Comparison of ENCODE assay signal across 15 cellular contexts in genomic region chr3:183583331-183584245, GRCh38. TPM values are rescaled to one million over a fixed set of nuclear protein-coding genes. Genes with fewer than 3 reads are reported as not detected.
DNase-seq lines count a peak whose midpoint lies in the region; ATAC-seq, FAIRE-seq and TF ChIP-seq lines count a peak whose summit lies in the region.
"Had no signal": no experiment of that assay in that cellular context is flagged by ENCODE, and none has a peak within 500 bp of the region (broad histone marks: within the 10 kb centered on the region; RNA-seq: fewer than 3 reads in every experiment).

No MANE protein-coding gene starts in this region.

- no peak for TF ChIP-seq POLR2A in HepG2 (IDR thresholded peaks at IDR 0.05; ENCODE audit: insufficient read depth in 1 of 2, low read depth in 2 of 2, low read length in 2 of 2)
- TF ChIP-seq POLR2A in gastrocnemius medialis (IDR thresholded peaks at IDR 0.05), result no peak

- peak overlapping the region; percentile 46; the same call in 1 of the 2 replicates for H3K4me2 ChIP-seq in HepG2 (ENCODE audit: low read depth, low read length)

- POLR2A ChIA-PET in CD8-positive, alpha-beta T cell (lab: Charles Lee), result interaction anchor here (0.7 to 1.2 kb wide), 2 partner anchors 22 to 53 kb away, joined by 3 read pairs; no protein-coding TSS in a partner anchor
- POLR2A ChIA-PET in WTC11 (lab: Charles Lee), result interaction anchor here (0.6 kb wide), 1 partner anchor 11 kb away, joined by 4 read pairs; no protein-coding TSS in a partner anchor
- POLR2A ChIA-PET in HepG2 (lab: Yijun Ruan, JAX), result no interaction called here

- in situ Hi-C loops in HepG2 (cut with HindIII; ENCODE audit: extremely low pct_ligation_motif_present, low pct_unique_long_range_greater_than_20kb) (no loop called here), gastrocnemius medialis (cut with MboI; ENCODE audit: low sequenced_read_pairs in 4 of 4) (no loop called here)

- H3K27me3 Mint-ChIP-seq in CD8-positive, alpha-beta T cell (ENCODE audit: low read depth), result no peaks in the 10 kb centered on the region
- no peaks in the 10 kb centered on the region for H3K27me3 Mint-ChIP-seq in WTC11 (ENCODE audit: low read depth)
- H3K27me3 Mint-ChIP-seq: activated CD4-positive, alpha-beta T cell treated with anti-CD3 and anti-CD28 coated beads for 36 hours; B cell had no signal

- no TSS peak for BruUV-seq in HepG2 (replicated peaks; lab: Mats Ljungman, UMichigan)

- H3K79me2 ChIP-seq in HepG2 (ENCODE audit: insufficient read depth, low read length), result no peaks in the 10 kb centered on the region

- no peak for FAIRE-seq in HepG2 (lab: Jason Lieb, UNC)

- no peaks in the 10 kb centered on the region for H3K9me3 ChIP-seq in CD8-positive, alpha-beta T cell (ENCODE audit: low read length)
- H3K9me3 ChIP-seq in HepG2 (ENCODE audit: low read length), result no peaks in the 10 kb centered on the region
- no peaks in the 10 kb centered on the region for H3K9me3 ChIP-seq in gastrocnemius medialis
- no peaks in the 10 kb centered on the region; the same call in 1 of the 2 replicates for H3K9me3 ChIP-seq in MG63

- H2AFZ ChIP-seq in HepG2 (ENCODE audit: low read length), result no peak overlapping the region

- WGBS in HepG2 (ENCODE audit: low lambda C conversion rate), result 29% methylated on average over 5 of the region's 5 CpGs

- no peak overlapping the region for H3K4me3 ChIP-seq in CD8-positive, alpha-beta T cell (ENCODE audit: low read depth, low read length)
- H3K4me3 ChIP-seq in HepG2 (replicated peaks in 1 of 3; ENCODE audit: insufficient read depth in 1 of 3, low read depth in 2 of 3, low read length in 3 of 3), result no peak overlapping the region; a peak in 1 of 6 replicates
- H3K4me3 ChIP-seq in gastrocnemius medialis, result no peak overlapping the region
- no peak overlapping the region for H3K4me3 ChIP-seq in MG63
- H3K4me3 ChIP-seq: SK-N-MC had no signal

- no peak for TF ChIP-seq RAD21 in HepG2 (CRISPR knock-in tag; IDR thresholded peaks at IDR 0.05)

- H4K20me1 ChIP-seq in HepG2 (ENCODE audit: insufficient read depth, low read length), result no peaks in the 10 kb centered on the region

- no peaks in the 10 kb centered on the region for H3K36me3 Mint-ChIP-seq in CD8-positive, alpha-beta T cell
- no peaks in the 10 kb centered on the region for H3K36me3 Mint-ChIP-seq in WTC11

- no peak overlapping the region for H3K9ac ChIP-seq in HepG2 (ENCODE audit: insufficient read depth, low read depth, low read length)

- peak overlapping the region; percentile 47 for H3K27ac Mint-ChIP-seq in CD8-positive, alpha-beta T cell
- H3K27ac Mint-ChIP-seq in WTC11, result no peak overlapping the region
- H3K27ac Mint-ChIP-seq: activated CD4-positive, alpha-beta T cell treated with anti-CD3 and anti-CD28 coated beads for 36 hours had no signal

- H3K36me3 ChIP-seq in CD8-positive, alpha-beta T cell (ENCODE audit: insufficient read depth, low read length), result no peaks in the 10 kb centered on the region
- no peaks in the 10 kb centered on the region for H3K36me3 ChIP-seq in HepG2 (replicated peaks in 1 of 2; ENCODE audit: control insufficient read depth in 1 of 2, insufficient read depth in 2 of 2, low read length in 2 of 2)
- no peaks in the 10 kb centered on the region for H3K36me3 ChIP-seq in gastrocnemius medialis
- H3K36me3 ChIP-seq in MG63, result no peaks in the 10 kb centered on the region

- TF ChIP-seq EP300 in HepG2 (IDR thresholded peaks at IDR 0.05; ENCODE audit: low read depth in 2 of 2, low read length in 2 of 2), result no peak
- TF ChIP-seq EP300 in HepG2 (CRISPR knock-in tag; IDR thresholded peaks at IDR 0.05; ENCODE audit: borderline replicate concordance), result no peak

- DNase-seq in CD8-positive, alpha-beta T cell, result no peak
- DNase-seq in WTC11 (ENCODE audit: low spot score) (no peak), HepG2 (ENCODE audit: low spot score) (no peak), gastrocnemius medialis (no peak), 8988T (no peak), HK-2 (ENCODE audit: unreplicated experiment) (no peak), MG63 (no peak), HT-29 (ENCODE audit: low spot score) (no peak)
- DNase-seq: activated CD4-positive, alpha-beta T cell treated with anti-CD3 and anti-CD28 coated beads for 36 hours; activated effector memory CD4-positive, alpha-beta T cell treated with Interleukin-2 at 50 U/mL for 16 hours; cerebellar nuclear complex; NCI-H774 had no signal

- no peak overlapping the region for H3K27ac ChIP-seq in CD8-positive, alpha-beta T cell (ENCODE audit: low read depth, low read length)
- H3K27ac ChIP-seq in HepG2 (ENCODE audit: extremely low read length, insufficient read depth, low read length) (no peak overlapping the region), gastrocnemius medialis (peak overlapping the region; percentile 70 to 74 (median 74))
- H3K27ac ChIP-seq: SK-N-MC had no signal

- peaks cover 25% of the 10 kb centered on the region for H3K4me1 ChIP-seq in CD8-positive, alpha-beta T cell (ENCODE audit: insufficient read depth, low read length)
- H3K4me1 ChIP-seq in HepG2 (ENCODE audit: insufficient read depth, low read length), result peaks cover 27% of the 10 kb centered on the region
- H3K4me1 ChIP-seq in gastrocnemius medialis, result peaks cover 54 to 55% of the 10 kb centered on the region in 2 donors

- H3K4me3 Mint-ChIP-seq in CD8-positive, alpha-beta T cell, result no peak overlapping the region
- no peak overlapping the region for H3K4me3 Mint-ChIP-seq in WTC11
- H3K4me3 Mint-ChIP-seq: activated CD4-positive, alpha-beta T cell treated with anti-CD3 and anti-CD28 coated beads for 36 hours; B cell had no signal

- CTCF ChIA-PET in CD8-positive, alpha-beta T cell (lab: Charles Lee), result no interaction called here
- CTCF ChIA-PET in WTC11 (lab: Charles Lee), result interaction anchor here (1.1 to 2.2 kb wide), 3 partner anchors 9 to 184 kb away, joined by 3 to 8 read pairs (median 4); no protein-coding TSS in a partner anchor
- CTCF ChIA-PET in HepG2 (lab: Yijun Ruan, JAX; ENCODE audit: low intra/inter-chr PET ratio, low total read pairs), result no interaction called here

- peaks cover 29% of the 10 kb centered on the region for H3K4me1 Mint-ChIP-seq in CD8-positive, alpha-beta T cell (ENCODE audit: low read depth)
- peaks cover 18% of the 10 kb centered on the region for H3K4me1 Mint-ChIP-seq in WTC11

- H3K9me3 Mint-ChIP-seq in CD8-positive, alpha-beta T cell, result no peaks in the 10 kb centered on the region
- no peaks in the 10 kb centered on the region for H3K9me3 Mint-ChIP-seq in WTC11

- ATAC-seq in CD8-positive, alpha-beta T cell, result no peak
- ATAC-seq in WTC11 (peak; percentile 62), HepG2 (peak; percentile 66), gastrocnemius medialis (peak; percentile 34 to 68)
- ATAC-seq: activated CD4-positive, alpha-beta T cell treated with anti-CD3 and anti-CD28 coated beads for 36 hours had no signal

- intact Hi-C loops in CD8-positive, alpha-beta T cell (cut with DNase I, micrococcal nuclease), result no loop called here
- intact Hi-C loops in HepG2 (cut with micrococcal nuclease; ENCODE audit: unreplicated experiment) (loop anchor here (1.0 kb wide), 1 partner anchor 114 kb away; no protein-coding TSS in a partner anchor), gastrocnemius medialis (cut with DNase I; ENCODE audit: low total_unique reads) (loop anchor here (5.0 kb wide), 1 partner anchor 34 kb away; no protein-coding TSS in a partner anchor)

- no peaks in the 10 kb centered on the region for H3K27me3 ChIP-seq in CD8-positive, alpha-beta T cell (ENCODE audit: insufficient read depth, low read length)
- H3K27me3 ChIP-seq in HepG2 (ENCODE audit: control insufficient read depth in 1 of 2, insufficient read depth in 2 of 2, low read length in 2 of 2) (no peaks in the 10 kb centered on the region), gastrocnemius medialis (no peaks in the 10 kb centered on the region), MG63 (peaks cover 9% of the 10 kb centered on the region)

- TF ChIP-seq CTCF in CD8-positive, alpha-beta T cell (IDR thresholded peaks at IDR 0.05), result no peak
- TF ChIP-seq CTCF in WTC11 (IDR thresholded peaks at IDR 0.05), result no peak
- no peak for TF ChIP-seq CTCF in HepG2 (CRISPR knock-in tag; IDR thresholded peaks at IDR 0.05)
- TF ChIP-seq CTCF in gastrocnemius medialis (IDR thresholded peaks at IDR 0.05 in 4 of 5, conservative IDR thresholded peaks at IDR 0.05 in 1 of 5), result no peak

RNA-seq across cellular contexts. Expression of gene KLHL6, which starts 28.1 kb away (rescaled TPM):
- 10 to 100 TPM; 27.7 to 29.7 TPM for total RNA-seq in CD8-positive, alpha-beta T cell
- total RNA-seq in WTC11 (2021), result 0.11 to 0.23 TPM (median 0.18 TPM) in 3 replicates
- not detected in 2 replicates for total RNA-seq in HepG2 (2016; rRNA removed; fragmentation: Illumina TruSeq; extraction: Trizol)
- not detected in 2 replicates for total RNA-seq in HepG2 (2016; cell fraction: cytosol; rRNA removed; fragmentation: Illumina TruSeq; extraction: Trizol; ENCODE audit: low read depth)
- not detected in 2 replicates for total RNA-seq in HepG2 (2016; cell fraction: insoluble cytoplasmic fraction; rRNA removed; fragmentation: Illumina TruSeq; extraction: Trizol)
- not detected in 2 replicates for total RNA-seq in HepG2 (2016; cell fraction: membrane; rRNA removed; fragmentation: Illumina TruSeq; extraction: Trizol)
- total RNA-seq in HepG2 (2016; cell fraction: nucleus; rRNA removed; fragmentation: Illumina TruSeq; extraction: Trizol), result not detected in 2 replicates
- polyA plus RNA-seq in HepG2 (2011; rRNA removed), result not detected in 2 replicates
- polyA plus RNA-seq in HepG2 (2011; cell fraction: cytosol; rRNA removed), result 0.03 TPM in 1 of 2 replicates, not detected in the other
- polyA plus RNA-seq in HepG2 (2011; cell fraction: nucleus; rRNA removed), result 0.05 TPM in 1 of 2 replicates, not detected in the other
- polyA plus RNA-seq in HepG2 (2012), result 0.04 and 0.07 TPM in 2 replicates
- not detected in 2 replicates for polyA plus RNA-seq in HepG2 (2016; cell fraction: cytosol; fragmentation: Illumina TruSeq; extraction: Trizol; ENCODE audit: low read depth)
- polyA plus RNA-seq in HepG2 (2016; cell fraction: insoluble cytoplasmic fraction; fragmentation: Illumina TruSeq; extraction: Trizol; ENCODE audit: low read depth), result not detected in 2 replicates
- not detected in 2 replicates for polyA plus RNA-seq in HepG2 (2016; cell fraction: membrane; fragmentation: Illumina TruSeq; extraction: Trizol; ENCODE audit: low read depth)
- not detected in 2 replicates for polyA plus RNA-seq in HepG2 (2016; cell fraction: nucleus; fragmentation: Illumina TruSeq; extraction: Trizol; ENCODE audit: insufficient read depth, low read depth)
- polyA minus RNA-seq in HepG2 (2011; rRNA and poly(A)+ RNA removed; ENCODE audit: low replicate concordance), result 0.33 TPM in 1 of 2 replicates, not detected in the other
- polyA minus RNA-seq in HepG2 (2011; cell fraction: cytosol; rRNA and poly(A)+ RNA removed), result not detected in 2 replicates
- polyA minus RNA-seq in HepG2 (2011; cell fraction: nucleus; rRNA and poly(A)+ RNA removed), result not detected in 2 replicates
- under 1 TPM; 0.15 to 0.31 (median 0.30) TPM for total RNA-seq in gastrocnemius medialis
- not detected in 2 replicates for total RNA-seq in MG63 (2014; rRNA removed; shearing (Covaris generic); ENCODE audit: low replicate concordance)
- total RNA-seq in HT-29 (2014; rRNA removed; shearing (Covaris generic)), result not detected in 2 replicates
- total RNA-seq: fibroblast of lung had no signal
- polyA plus RNA-seq: fibroblast of lung had no signal

RNA-seq across cellular contexts. Expression of gene KLHL24, which starts 51.8 kb away (rescaled TPM):
- 100 to 1,000 TPM; 180 to 181 TPM for total RNA-seq in CD8-positive, alpha-beta T cell
- 33.1 to 35.3 TPM (median 33.9 TPM) in 3 replicates for total RNA-seq in WTC11 (2021)
- total RNA-seq in HepG2 (2016; rRNA removed; fragmentation: Illumina TruSeq; extraction: Trizol), result 6.9 and 9.7 TPM in 2 replicates
- 11.6 and 15.1 TPM in 2 replicates for total RNA-seq in HepG2 (2016; cell fraction: cytosol; rRNA removed; fragmentation: Illumina TruSeq; extraction: Trizol; ENCODE audit: low read depth)
- 8.5 and 8.6 TPM in 2 replicates for total RNA-seq in HepG2 (2016; cell fraction: insoluble cytoplasmic fraction; rRNA removed; fragmentation: Illumina TruSeq; extraction: Trizol)
- 9.2 and 10.3 TPM in 2 replicates for total RNA-seq in HepG2 (2016; cell fraction: membrane; rRNA removed; fragmentation: Illumina TruSeq; extraction: Trizol)
- total RNA-seq in HepG2 (2016; cell fraction: nucleus; rRNA removed; fragmentation: Illumina TruSeq; extraction: Trizol), result 5.4 and 6.2 TPM in 2 replicates
- 10.6 and 15.7 TPM in 2 replicates for polyA plus RNA-seq in HepG2 (2011; rRNA removed)
- 8.3 and 9.8 TPM in 2 replicates for polyA plus RNA-seq in HepG2 (2011; cell fraction: cytosol; rRNA removed)
- polyA plus RNA-seq in HepG2 (2011; cell fraction: nucleus; rRNA removed), result 9.9 and 12.1 TPM in 2 replicates
- 13.0 and 13.1 TPM in 2 replicates for polyA plus RNA-seq in HepG2 (2012)
- 0.10 and 0.40 TPM in 2 replicates for polyA plus RNA-seq in HepG2 (2016; cell fraction: cytosol; fragmentation: Illumina TruSeq; extraction: Trizol; ENCODE audit: low read depth)
- polyA plus RNA-seq in HepG2 (2016; cell fraction: insoluble cytoplasmic fraction; fragmentation: Illumina TruSeq; extraction: Trizol; ENCODE audit: low read depth), result 2.8 and 3.4 TPM in 2 replicates
- polyA plus RNA-seq in HepG2 (2016; cell fraction: membrane; fragmentation: Illumina TruSeq; extraction: Trizol; ENCODE audit: low read depth), result 0.24 and 0.30 TPM in 2 replicates
- polyA plus RNA-seq in HepG2 (2016; cell fraction: nucleus; fragmentation: Illumina TruSeq; extraction: Trizol; ENCODE audit: insufficient read depth, low read depth), result 3.4 and 3.9 TPM in 2 replicates
- polyA minus RNA-seq in HepG2 (2011; rRNA and poly(A)+ RNA removed; ENCODE audit: low replicate concordance), result 23.4 and 23.9 TPM in 2 replicates
- 43.8 and 44.7 TPM in 2 replicates for polyA minus RNA-seq in HepG2 (2011; cell fraction: cytosol; rRNA and poly(A)+ RNA removed)
- polyA minus RNA-seq in HepG2 (2011; cell fraction: nucleus; rRNA and poly(A)+ RNA removed), result 41.3 and 48.2 TPM in 2 replicates
- 100 to 1,000 TPM; 118 to 301 (median 222) TPM for total RNA-seq in gastrocnemius medialis
- 13.4 and 36.8 TPM in 2 replicates for total RNA-seq in MG63 (2014; rRNA removed; shearing (Covaris generic); ENCODE audit: low replicate concordance)
- total RNA-seq in HT-29 (2014; rRNA removed; shearing (Covaris generic)), result 10.6 and 18.7 TPM in 2 replicates

Comparison
In these comparisons a context has a peak if more than half of its experiments do, and no peak if none do; other contexts are left out.
1. H3K27ac ChIP-seq: peak in gastrocnemius medialis (4 of 4); none in CD8-positive, alpha-beta T cell (single experiment) and HepG2 (single experiment).
2. RNA of gene KLHL6, which starts 28.1 kb away (total RNA-seq): 27.7 to 29.7 TPM in CD8-positive, alpha-beta T cell; 0.15 to 0.31 TPM in gastrocnemius medialis, 0.11 to 0.23 TPM in WTC11, not detected in HepG2, not detected in MG63 and not detected in HT-29; every median in the first group is over 10 times any median in the second.
3. intact Hi-C loops: an anchor here in HepG2 (1.0 kb wide) and gastrocnemius medialis (5.0 kb wide); none called in CD8-positive, alpha-beta T cell.